8 cellular contexts compared by ENCODE assay signal in genomic region chr18:51029378-51029693, GRCh38. TPM values are rescaled to one million over a fixed set of nuclear protein-coding genes. Genes with fewer than 3 reads are reported as not detected.
A peak's percentile ranks its signal among the peaks of the same experiment; 100 is the strongest.
DNase-seq lines count a peak whose midpoint lies in the region; TF ChIP-seq lines count a peak whose summit lies in the region.

No MANE protein-coding gene starts in this region.

- peaks cover 18% of the 10 kb centered on the region for H3K4me1 ChIP-seq in testis

- WGBS in testis, 2 donors = 7 to 12% methylated on average over 10 of the region's 10 CpGs

- no peak for DNase-seq in activated naive CD4-positive, alpha-beta T cell treated with anti-CD3 and anti-CD28 coated beads for 36 hours
- DNase-seq in activated naive CD4-positive, alpha-beta T cell (lab: John Stamatoyannopoulos, UW) = no peak
- DNase-seq in immature natural killer cell (no peak), testis (peak; percentile 75), SKM-1 (lab: John Stamatoyannopoulos, UW; ENCODE audit: unreplicated experiment) (no peak), SKM-1 treated with dmso at 0.1 percent for 144 hours (lab: John Stamatoyannopoulos, UW; ENCODE audit: unreplicated experiment) (no peak), NCI-H146 treated with DMSO at 0.1 percent for 48 hours (lab: John Stamatoyannopoulos, UW; ENCODE audit: unreplicated experiment) (no peak)

- H3K9me3 Mint-ChIP-seq in activated naive CD4-positive, alpha-beta T cell treated with anti-CD3 and anti-CD28 coated beads for 36 hours = no peaks in the 10 kb centered on the region
- H3K9me3 Mint-ChIP-seq in activated naive CD8-positive, alpha-beta T cell (ENCODE audit: low read depth) = no peaks in the 10 kb centered on the region
- no peaks in the 10 kb centered on the region for H3K9me3 Mint-ChIP-seq in immature natural killer cell

- H3K27me3 Mint-ChIP-seq in activated naive CD4-positive, alpha-beta T cell treated with anti-CD3 and anti-CD28 coated beads for 36 hours (ENCODE audit: low read depth) = no peaks in the 10 kb centered on the region
- no peaks in the 10 kb centered on the region for H3K27me3 Mint-ChIP-seq in activated naive CD8-positive, alpha-beta T cell
- peaks cover 15 to 23% (median 23%) of the 10 kb centered on the region in 3 donors for H3K27me3 Mint-ChIP-seq in immature natural killer cell (ENCODE audit: low read depth in 3 of 3)

- no peak for TF ChIP-seq POLR2A in testis (IDR thresholded peaks at IDR 0.05)

- H3K27ac Mint-ChIP-seq in activated naive CD4-positive, alpha-beta T cell treated with anti-CD3 and anti-CD28 coated beads for 36 hours = peak overlapping the region; percentile 97
- peak overlapping the region; percentile 92 for H3K27ac Mint-ChIP-seq in activated naive CD8-positive, alpha-beta T cell
- peak overlapping the region; percentile 95 to 99 (median 98) for H3K27ac Mint-ChIP-seq in immature natural killer cell

- intact Hi-C loops in activated naive CD4-positive, alpha-beta T cell treated with anti-CD3 and anti-CD28 coated beads for 36 hours (cut with micrococcal nuclease) = no loop called here
- intact Hi-C loops in testis (cut with DNase I; ENCODE audit: low total_unique reads) = no loop called here

- H3K9me3 ChIP-seq in testis = no peaks in the 10 kb centered on the region

- H3K4me1 Mint-ChIP-seq in activated naive CD4-positive, alpha-beta T cell treated with anti-CD3 and anti-CD28 coated beads for 36 hours (ENCODE audit: low read depth) = peaks cover 40% of the 10 kb centered on the region
- H3K4me1 Mint-ChIP-seq in activated naive CD8-positive, alpha-beta T cell (ENCODE audit: low read depth) = peaks cover 54% of the 10 kb centered on the region
- peaks cover 53 to 63% of the 10 kb centered on the region in 2 donors for H3K4me1 Mint-ChIP-seq in immature natural killer cell

- peak overlapping the region; percentile 70 to 96 for H3K4me3 ChIP-seq in testis

- H3K36me3 ChIP-seq in testis (ENCODE audit: low read depth, missing control alignments) = no peaks in the 10 kb centered on the region

- no peak for TF ChIP-seq CTCF in testis (IDR thresholded peaks at IDR 0.05)

- no peaks in the 10 kb centered on the region for H3K27me3 ChIP-seq in testis

- H3K36me3 Mint-ChIP-seq in activated naive CD4-positive, alpha-beta T cell treated with anti-CD3 and anti-CD28 coated beads for 36 hours (ENCODE audit: low read depth) = peaks cover 11% of the 10 kb centered on the region
- H3K36me3 Mint-ChIP-seq in activated naive CD8-positive, alpha-beta T cell = no peaks in the 10 kb centered on the region
- H3K36me3 Mint-ChIP-seq in immature natural killer cell = peaks cover 0 to 3% (median 3%) of the 10 kb centered on the region in 3 donors

- peak overlapping the region; percentile 91 to 100 for H3K27ac ChIP-seq in testis

- CTCF ChIA-PET in activated naive CD4-positive, alpha-beta T cell treated with anti-CD3 and anti-CD28 coated beads for 36 hours (lab: Charles Lee) = interaction anchor here (0.6 to 5.1 kb wide), 6 partner anchors 8 to 210 kb away, joined by 3 to 26 read pairs (median 4); partner anchors contain the start of gene MRO

- peak overlapping the region; percentile 96 for H3K4me3 Mint-ChIP-seq in activated naive CD4-positive, alpha-beta T cell treated with anti-CD3 and anti-CD28 coated beads for 36 hours
- peak overlapping the region; percentile 95 for H3K4me3 Mint-ChIP-seq in activated naive CD8-positive, alpha-beta T cell
- H3K4me3 Mint-ChIP-seq in immature natural killer cell = peak overlapping the region; percentile 94 to 96 (median 95)

RNA-seq across cellular contexts. Expression of gene SMAD4, which starts 0.7 kb away (rescaled TPM):
- total RNA-seq in activated naive CD4-positive, alpha-beta T cell treated with anti-CD3 and anti-CD28 coated beads for 36 hours = 10 to 100 TPM; 72.0 to 75.1 TPM
- polyA plus RNA-seq in immature natural killer cell (10 to 100 TPM; 38.8 to 67.2 (median 39.0) TPM), testis (ENCODE audit: insufficient read depth, low read depth, low replicate concordance) (91.0 TPM)
- 100 to 1,000 TPM; 198 to 270 TPM for total RNA-seq in testis
